Comparison of ENCODE assay signal across 10 cellular contexts in the genomic region with DNA sequence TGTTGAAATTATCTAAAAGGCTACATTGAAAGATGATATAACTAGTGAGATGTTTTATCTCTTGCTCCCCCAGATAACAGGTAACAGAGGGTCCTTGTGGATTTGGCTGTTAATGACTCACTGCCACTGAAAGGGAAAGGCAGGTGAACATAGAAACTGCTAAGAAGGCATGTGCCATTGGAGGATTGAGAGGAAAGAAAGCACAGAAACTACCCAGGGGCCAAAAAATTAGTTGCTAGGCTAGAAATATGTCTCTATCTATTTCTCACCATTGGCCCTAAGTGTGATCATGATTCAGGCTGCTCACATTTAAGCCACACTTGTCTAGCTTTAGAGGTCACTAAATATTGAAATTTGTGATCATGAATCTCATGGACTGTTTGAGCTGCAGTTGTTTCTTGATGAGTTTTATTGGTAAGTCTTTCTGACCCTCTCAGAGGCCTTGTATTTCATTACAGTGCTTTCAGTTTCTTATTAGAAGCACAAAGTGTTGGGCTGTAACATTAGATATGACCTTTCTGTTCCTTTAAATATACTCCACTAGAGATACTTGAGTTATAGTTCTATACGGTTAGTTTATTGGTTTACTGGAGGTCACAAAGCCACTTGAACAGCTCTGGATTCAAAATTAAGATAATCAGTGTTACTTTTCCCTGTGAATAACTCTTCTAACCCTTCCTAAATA. TPM values are rescaled to one million over a fixed set of nuclear protein-coding genes. Genes with fewer than 3 reads are reported as not detected.
DNase-seq lines count a peak whose midpoint lies in the region; ATAC-seq and TF ChIP-seq lines count a peak whose summit lies in the region.
"Had no signal": no experiment of that assay in that cellular context is flagged by ENCODE, and none has a peak within 500 bp of the region (broad histone marks: within the 10 kb centered on the region; RNA-seq: fewer than 3 reads in every experiment).

No MANE protein-coding gene starts in this region.

- peaks cover 41% of the 10 kb centered on the region for H3K36me3 Mint-ChIP-seq in activated B cell treated with CpG ODN at 0.5 μM for 24 hours (ENCODE audit: low read depth)

- ATAC-seq in GM19372 (IDR thresholded peaks at IDR 0.05; ENCODE audit: low read depth, unreplicated experiment) (peak; percentile 55), HG02938 (IDR thresholded peaks at IDR 0.05; ENCODE audit: unreplicated experiment) (peak; percentile 43), activated B cell treated with CpG ODN at 0.5 μM for 24 hours (ENCODE audit: low read depth) (no peak)

- CTCF ChIA-PET in activated B cell treated with CpG ODN at 0.5 μM for 24 hours (lab: Charles Lee) = no interaction called here

- H3K27ac Mint-ChIP-seq in activated B cell treated with CpG ODN at 0.5 μM for 24 hours = peak overlapping the region; percentile 15

- POLR2A ChIA-PET in activated B cell treated with CpG ODN at 0.5 μM for 24 hours (lab: Charles Lee) = interaction anchor here (1.1 kb wide), 1 partner anchor 25 kb away, joined by 3 read pairs; no protein-coding TSS in a partner anchor

- H3K4me3 ChIP-seq in GM12864 (ENCODE audit: low read depth, low read length) = peak overlapping the region; percentile 32; the same call in 1 of the 2 replicates
- H3K4me3 ChIP-seq: prostate gland had no signal

- peaks cover 42% of the 10 kb centered on the region for H3K4me1 Mint-ChIP-seq in activated B cell treated with CpG ODN at 0.5 μM for 24 hours

- DNase-seq in GM12864 (ENCODE audit: low read depth) (no peak), activated B cell treated with CpG ODN at 0.5 μM for 24 hours (no peak), SKM-1 (lab: John Stamatoyannopoulos, UW; ENCODE audit: unreplicated experiment) (no peak), NCI-H526 (lab: John Stamatoyannopoulos, UW) (no peak), dedifferentiated amniotic fluid mesenchymal stem cell (ENCODE audit: extremely low spot score) (no peak), 8988T (no peak)
- DNase-seq: NCI-H748 treated with DMSO at 0.1 percent for 48 hours had no signal

- no peak overlapping the region for H3K4me3 Mint-ChIP-seq in activated B cell treated with CpG ODN at 0.5 μM for 24 hours

- no peaks in the 10 kb centered on the region for H3K27me3 Mint-ChIP-seq in activated B cell treated with CpG ODN at 0.5 μM for 24 hours

- H3K9me3 Mint-ChIP-seq in activated B cell treated with CpG ODN at 0.5 μM for 24 hours = no peaks in the 10 kb centered on the region

- TF ChIP-seq CTCF in GM12864 (IDR thresholded peaks at IDR 0.05; ENCODE audit: low read depth, low read length, missing control alignments) = no peak
- no peak for TF ChIP-seq CTCF in activated B cell treated with CpG ODN at 0.5 μM for 24 hours (IDR thresholded peaks at IDR 0.05)

- intact Hi-C loops in activated B cell treated with CpG ODN at 0.5 μM for 24 hours (cut with micrococcal nuclease) = no loop called here

RNA-seq across cellular contexts. Expression of gene NAB1, which starts 26.2 kb away (rescaled TPM):
- total RNA-seq in activated B cell treated with CpG ODN at 0.5 μM for 24 hours = 26.9 and 31.3 TPM in 2 replicates
